In the genomic region with DNA sequence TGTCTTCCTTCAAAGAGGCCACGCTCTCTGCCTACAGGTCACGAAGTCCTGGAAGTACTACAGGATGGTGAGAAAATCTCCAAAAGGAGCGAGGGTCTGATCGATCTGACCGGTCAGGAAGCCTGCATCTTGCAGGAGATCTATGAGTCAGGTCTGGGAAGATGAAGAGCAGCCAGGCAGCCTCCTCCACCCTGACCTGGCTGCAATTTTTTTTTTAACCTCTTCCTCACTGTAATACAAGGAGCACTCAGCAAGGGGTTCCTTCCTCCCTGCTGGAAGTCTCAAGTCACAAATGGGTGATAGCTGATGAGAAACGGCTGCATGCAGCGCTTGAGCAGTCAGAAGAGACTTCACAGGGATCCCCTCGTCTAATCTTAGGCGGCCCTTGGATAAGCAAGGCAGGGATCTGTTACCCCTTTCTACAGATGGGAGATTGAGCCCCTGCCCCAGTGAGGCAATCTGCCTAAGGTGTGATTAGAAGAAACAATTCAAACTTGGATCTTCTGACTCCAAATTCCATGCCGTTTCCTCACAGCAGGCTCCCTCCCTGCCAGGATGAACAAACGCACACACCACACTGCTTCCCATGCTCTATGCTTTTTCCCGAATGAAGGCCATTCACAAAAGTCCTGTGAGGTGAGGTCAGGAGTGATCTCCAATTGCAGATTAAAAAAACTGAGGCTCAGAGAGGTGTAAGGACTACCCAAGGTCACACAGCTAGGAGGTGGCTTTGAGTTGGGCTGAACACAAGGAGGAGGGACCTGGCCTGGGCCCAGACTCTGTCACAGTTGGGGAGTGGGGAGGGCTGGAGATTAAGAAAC, we compare ENCODE assay signal across 1 cellular context.
TF ChIP-seq lines count a peak whose summit lies in the region.

No MANE protein-coding gene starts in this region.

TF ChIP-seq in SK-N-SH, 30 proteins besides CTCF, POLR2A, EP300 and RAD21 (continued from another document):
- TF ChIP-seq YY1 (IDR thresholded peaks at IDR 0.05; ENCODE audit: low read depth) = no peak
- TF ChIP-seq, protein P1, sequence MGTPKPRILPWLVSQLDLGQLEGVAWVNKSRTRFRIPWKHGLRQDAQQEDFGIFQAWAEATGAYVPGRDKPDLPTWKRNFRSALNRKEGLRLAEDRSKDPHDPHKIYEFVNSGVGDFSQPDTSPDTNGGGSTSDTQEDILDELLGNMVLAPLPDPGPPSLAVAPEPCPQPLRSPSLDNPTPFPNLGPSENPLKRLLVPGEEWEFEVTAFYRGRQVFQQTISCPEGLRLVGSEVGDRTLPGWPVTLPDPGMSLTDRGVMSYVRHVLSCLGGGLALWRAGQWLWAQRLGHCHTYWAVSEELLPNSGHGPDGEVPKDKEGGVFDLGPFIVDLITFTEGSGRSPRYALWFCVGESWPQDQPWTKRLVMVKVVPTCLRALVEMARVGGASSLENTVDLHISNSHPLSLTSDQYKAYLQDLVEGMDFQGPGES (IDR thresholded peaks at IDR 0.05; ENCODE audit: low read depth, low read length) = no peak
- no peak for TF ChIP-seq FOSL2 (IDR thresholded peaks at IDR 0.05; ENCODE audit: borderline replicate concordance, low read depth)
- TF ChIP-seq, protein P2, sequence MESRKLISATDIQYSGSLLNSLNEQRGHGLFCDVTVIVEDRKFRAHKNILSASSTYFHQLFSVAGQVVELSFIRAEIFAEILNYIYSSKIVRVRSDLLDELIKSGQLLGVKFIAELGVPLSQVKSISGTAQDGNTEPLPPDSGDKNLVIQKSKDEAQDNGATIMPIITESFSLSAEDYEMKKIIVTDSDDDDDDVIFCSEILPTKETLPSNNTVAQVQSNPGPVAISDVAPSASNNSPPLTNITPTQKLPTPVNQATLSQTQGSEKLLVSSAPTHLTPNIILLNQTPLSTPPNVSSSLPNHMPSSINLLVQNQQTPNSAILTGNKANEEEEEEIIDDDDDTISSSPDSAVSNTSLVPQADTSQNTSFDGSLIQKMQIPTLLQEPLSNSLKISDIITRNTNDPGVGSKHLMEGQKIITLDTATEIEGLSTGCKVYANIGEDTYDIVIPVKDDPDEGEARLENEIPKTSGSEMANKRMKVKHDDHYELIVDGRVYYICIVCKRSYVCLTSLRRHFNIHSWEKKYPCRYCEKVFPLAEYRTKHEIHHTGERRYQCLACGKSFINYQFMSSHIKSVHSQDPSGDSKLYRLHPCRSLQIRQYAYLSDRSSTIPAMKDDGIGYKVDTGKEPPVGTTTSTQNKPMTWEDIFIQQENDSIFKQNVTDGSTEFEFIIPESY (IDR thresholded peaks at IDR 0.05; ENCODE audit: borderline replicate concordance, low read depth) = no peak
- no peak for TF ChIP-seq TCF12 (IDR thresholded peaks at IDR 0.05)
- no peak for TF ChIP-seq GABPA (IDR thresholded peaks at IDR 0.05; ENCODE audit: low read depth)
- TF ChIP-seq NFIC (IDR thresholded peaks at IDR 0.05; ENCODE audit: borderline replicate concordance) = no peak
- TF ChIP-seq RCOR1 (IDR thresholded peaks at IDR 0.05; ENCODE audit: low read length) = no peak
- no peak for TF ChIP-seq FOXJ3 (CRISPR knock-in tag; IDR thresholded peaks at IDR 0.05)
- no peak for TF ChIP-seq SIN3A (IDR thresholded peaks at IDR 0.05; ENCODE audit: borderline replicate concordance, low read depth, low read length)
- no peak for TF ChIP-seq ELF1 (IDR thresholded peaks at IDR 0.05)
- TF ChIP-seq, protein P3, sequence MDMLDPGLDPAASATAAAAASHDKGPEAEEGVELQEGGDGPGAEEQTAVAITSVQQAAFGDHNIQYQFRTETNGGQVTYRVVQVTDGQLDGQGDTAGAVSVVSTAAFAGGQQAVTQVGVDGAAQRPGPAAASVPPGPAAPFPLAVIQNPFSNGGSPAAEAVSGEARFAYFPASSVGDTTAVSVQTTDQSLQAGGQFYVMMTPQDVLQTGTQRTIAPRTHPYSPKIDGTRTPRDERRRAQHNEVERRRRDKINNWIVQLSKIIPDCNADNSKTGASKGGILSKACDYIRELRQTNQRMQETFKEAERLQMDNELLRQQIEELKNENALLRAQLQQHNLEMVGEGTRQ (IDR thresholded peaks at IDR 0.05; ENCODE audit: borderline replicate concordance, low read depth, low read length) = no peak
- TF ChIP-seq, protein P4, sequence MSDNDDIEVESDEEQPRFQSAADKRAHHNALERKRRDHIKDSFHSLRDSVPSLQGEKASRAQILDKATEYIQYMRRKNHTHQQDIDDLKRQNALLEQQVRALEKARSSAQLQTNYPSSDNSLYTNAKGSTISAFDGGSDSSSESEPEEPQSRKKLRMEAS (IDR thresholded peaks at IDR 0.05; ENCODE audit: low read depth) = no peak
- TF ChIP-seq SMC3 (IDR thresholded peaks at IDR 0.05; ENCODE audit: low read depth, low read length) = no peak
- no peak for TF ChIP-seq CHD2 (IDR thresholded peaks at IDR 0.05; ENCODE audit: low read length, partially characterized antibody)
- TF ChIP-seq NRF1 (IDR thresholded peaks at IDR 0.05; ENCODE audit: low read depth, low read length) = no peak
TF ChIP-seq in SK-N-SH: peak in this region for 0.
